ENCODE assay signal across 20 cellular contexts in the genomic region with DNA sequence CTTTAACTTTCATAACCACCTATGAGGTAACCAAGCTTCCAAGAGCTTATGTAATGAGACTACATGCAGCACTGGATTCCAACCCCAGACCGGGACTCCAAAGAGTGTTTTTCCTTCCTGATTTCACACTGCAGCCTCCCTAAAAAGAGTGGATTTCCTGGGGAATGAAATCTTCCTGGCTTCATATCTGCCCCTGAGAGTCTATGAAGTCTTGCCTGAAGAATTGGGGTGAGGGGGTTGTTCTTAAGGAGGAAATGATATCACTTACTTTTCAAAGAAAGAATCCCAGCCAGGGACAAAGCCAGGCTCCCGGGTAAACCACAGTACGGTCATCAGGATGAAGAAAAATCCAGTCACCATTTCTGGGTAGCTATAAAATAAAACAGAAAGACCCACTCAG. TPM values are rescaled to one million over a fixed set of nuclear protein-coding genes. Genes with fewer than 3 reads are reported as not detected.
A peak's percentile ranks its signal among the peaks of the same experiment; 100 is the strongest.
DNase-seq lines count a peak whose midpoint lies in the region; ATAC-seq, FAIRE-seq and TF ChIP-seq lines count a peak whose summit lies in the region.
"Had no signal": no experiment of that assay in that cellular context is flagged by ENCODE, and none has a peak within 500 bp of the region (broad histone marks: within the 10 kb centered on the region; RNA-seq: fewer than 3 reads in every experiment).

No MANE protein-coding gene starts in this region.

- ATAC-seq in HG03469 (IDR thresholded peaks at IDR 0.05; ENCODE audit: unreplicated experiment), result no peak

- DNase-seq in ELR (ENCODE audit: low read depth) (peak; percentile 48), M059J (ENCODE audit: low read depth) (peak; percentile 70), brain microvascular endothelial cell (peak; percentile 43), myocyte (ENCODE audit: low read depth) (peak; percentile 57), HCEC 1CT (no peak), GM13977 (ENCODE audit: low spot score) (no peak), HTR-8/SVneo (ENCODE audit: insufficient read length, low spot score) (no peak)
- DNase-seq: COR-L47, NCI-H1417 treated with DMSO at 0.1 percent for 48 hours, NCI-H2029, NCI-H510A, NCI-H774, SJCRH30, SW 1271 had no signal

- peak overlapping the region; percentile 28 for H3K27ac ChIP-seq in brain microvascular endothelial cell
- H3K27ac ChIP-seq: C4-2B, RWPE1, SJCRH30 had no signal

- H3K4me3 ChIP-seq in brain microvascular endothelial cell (ENCODE audit: low read depth, low read length), result no peak overlapping the region
- H3K4me3 ChIP-seq: HAP-1, SJCRH30 had no signal

- FAIRE-seq in HTR-8/SVneo (lab: Jason Lieb, UNC), result no peak

- in situ Hi-C loops in brain microvascular endothelial cell (cut with HindIII; ENCODE audit: low pct_ligation_motif_present, low sequenced_read_pairs), result no loop called here
- in situ Hi-C loops in GM13977 (cut with MboI; ENCODE audit: low pct_unique_long_range_greater_than_20kb, low sequenced_read_pairs, unreplicated experiment), result no loop called here

- no peaks in the 10 kb centered on the region for H3K36me3 ChIP-seq in brain microvascular endothelial cell (replicated peaks)
- H3K36me3 ChIP-seq: HAP-1 had no signal

- no peak for TF ChIP-seq CTCF in brain microvascular endothelial cell (IDR thresholded peaks at IDR 0.05; ENCODE audit: low read depth, low read length, missing control alignments)
- TF ChIP-seq CTCF in GM13977 (IDR thresholded peaks at IDR 0.05; ENCODE audit: extremely low read depth, insufficient read depth, missing control alignments), result no peak

- no peaks in the 10 kb centered on the region for H3K27me3 ChIP-seq in brain microvascular endothelial cell (replicated peaks)
- H3K27me3 ChIP-seq: SJCRH30 had no signal

RNA-seq across cellular contexts. Expression of a gene that starts 29.7 kb away (rescaled TPM):
- 29.5 and 34.0 TPM in 2 replicates for total RNA-seq in M059J (2014; rRNA removed; shearing (Covaris generic))
- 20.7 and 23.2 TPM in 2 replicates for total RNA-seq in myocyte
- polyA plus RNA-seq in myocyte (2012), result 92.7 TPM

RNA-seq across cellular contexts. Expression of a gene that starts 35.9 kb away (rescaled TPM):
- 0.52 TPM in 1 of 2 replicates, not detected in the other for total RNA-seq in M059J (2014; rRNA removed; shearing (Covaris generic))
- 0.03 TPM in 1 of 2 replicates, not detected in the other for total RNA-seq in myocyte
- 2.0 TPM for polyA plus RNA-seq in myocyte (2012)
- total RNA-seq: A673, Daoy had no signal

RNA-seq across cellular contexts. Expression of a gene that starts 56.6 kb away (rescaled TPM):
- total RNA-seq in M059J (2014; rRNA removed; shearing (Covaris generic)), result 1.9 and 3.4 TPM in 2 replicates
- 2.6 and 3.1 TPM in 2 replicates for total RNA-seq in myocyte
- polyA plus RNA-seq in myocyte (2012), result 5.7 TPM
- total RNA-seq: A673, Daoy had no signal

Comparison
In these comparisons a context has a peak if more than half of its experiments do, and no peak if none do; other contexts are left out.
1. DNase-seq: peak in ELR (single experiment), M059J (single experiment), brain microvascular endothelial cell (single experiment) and myocyte (single experiment); none in HCEC 1CT (single experiment), GM13977 (single experiment) and HTR-8/SVneo (single experiment).